Comparison of ENCODE assay signal across 11 cellular contexts in the genomic region with DNA sequence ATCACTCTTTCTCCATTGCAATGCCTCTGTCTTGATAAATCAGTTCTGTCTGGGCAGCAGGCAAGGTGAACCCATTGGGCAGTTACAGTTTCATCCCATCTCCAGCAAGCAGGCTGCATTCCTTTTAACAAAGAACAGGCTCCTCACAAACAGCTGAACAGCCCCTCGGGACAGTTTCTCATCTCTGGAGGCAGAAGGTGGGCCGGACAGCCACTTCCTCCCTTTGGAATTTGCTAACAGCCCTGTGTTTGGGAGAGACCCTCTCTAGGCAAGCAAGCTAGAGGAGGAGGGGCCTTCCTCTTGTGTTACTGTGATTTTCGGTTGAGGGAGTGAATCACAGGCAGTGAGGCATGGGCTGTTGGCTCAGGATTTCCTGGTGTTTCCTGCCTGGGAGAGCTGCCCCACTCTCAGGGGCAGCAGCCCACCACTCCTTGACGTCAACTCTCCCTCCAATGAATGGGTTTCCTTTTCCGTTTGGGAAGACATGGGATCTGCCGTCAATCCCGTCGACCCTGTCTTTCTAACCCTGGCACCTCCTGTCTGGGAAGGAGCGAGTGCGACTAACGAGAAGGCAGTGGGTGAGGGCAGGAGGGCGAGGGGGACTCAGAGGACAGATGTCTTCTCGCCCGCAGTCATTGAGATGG. TPM values are rescaled to one million over a fixed set of nuclear protein-coding genes. Genes with fewer than 3 reads are reported as not detected.
DNase-seq lines count a peak whose midpoint lies in the region; ATAC-seq and TF ChIP-seq lines count a peak whose summit lies in the region.
"Had no signal": no experiment of that assay in that cellular context is flagged by ENCODE, and none has a peak within 500 bp of the region (broad histone marks: within the 10 kb centered on the region; RNA-seq: fewer than 3 reads in every experiment).

No MANE protein-coding gene starts in this region.

- H3K9me3 ChIP-seq in Peyer's patch (no peaks in the 10 kb centered on the region), esophagus muscularis mucosa (no peaks in the 10 kb centered on the region)

- TF ChIP-seq POLR2A in Peyer's patch (IDR thresholded peaks at IDR 0.05) (no peak), esophagus muscularis mucosa (IDR thresholded peaks at IDR 0.05; ENCODE audit: low read depth) (no peak)

- intact Hi-C loops in esophagus muscularis mucosa (cut with DNase I) = no loop called here

- H3K27me3 ChIP-seq in Peyer's patch (no peaks in the 10 kb centered on the region), esophagus muscularis mucosa (peaks cover 0 to 3% (median 0%) of the 10 kb centered on the region in 4 donors)

- H3K36me3 ChIP-seq in Peyer's patch (no peaks in the 10 kb centered on the region), esophagus muscularis mucosa (no peaks in the 10 kb centered on the region)

- no peak for TF ChIP-seq EP300 in esophagus muscularis mucosa (IDR thresholded peaks at IDR 0.05)

- peaks cover 0 to 15% (median 6%) of the 10 kb centered on the region in 4 donors for H3K4me1 ChIP-seq in Peyer's patch
- peaks cover 13 to 26% (median 24%) of the 10 kb centered on the region in 4 donors for H3K4me1 ChIP-seq in esophagus muscularis mucosa

- 52% methylated on average over 13 of the region's 14 CpGs for WGBS in esophagus muscularis mucosa

- peak; percentile 62 for DNase-seq in AG08395 (ENCODE audit: low spot score)
- DNase-seq in Peyer's patch = no peak
- no peak for DNase-seq in esophagus muscularis mucosa (ENCODE audit: extremely low spot score)
- DNase-seq in myocyte (ENCODE audit: low read depth) = peak; percentile 40
- no peak for DNase-seq in DMS 273 (lab: John Stamatoyannopoulos, UW; ENCODE audit: unreplicated experiment)
- DNase-seq: activated CD4-positive, CD25-positive, alpha-beta regulatory T cell treated with anti-CD3 and anti-CD28 coated beads, Interleukin-2, amount 50 U/mL, for 72 hours; NCI-H2227 treated with DMSO at 0.1 percent for 48 hours had no signal

- TF ChIP-seq CTCF in Peyer's patch (IDR thresholded peaks at IDR 0.05) = no peak
- no peak for TF ChIP-seq CTCF in esophagus muscularis mucosa (IDR thresholded peaks at IDR 0.05)

- no peak overlapping the region for H3K4me3 ChIP-seq in Peyer's patch
- H3K4me3 ChIP-seq in esophagus muscularis mucosa = no peak overlapping the region

- ATAC-seq in GM18517 (IDR thresholded peaks at IDR 0.05; ENCODE audit: unreplicated experiment) (no peak), HG03135 (IDR thresholded peaks at IDR 0.05; ENCODE audit: unreplicated experiment) (no peak), GM19351 (IDR thresholded peaks at IDR 0.05; ENCODE audit: unreplicated experiment) (no peak)

- H3K27ac ChIP-seq in Peyer's patch = peak overlapping the region in 3 of 4 donors; percentile 43 to 56 (median 44)
- peak overlapping the region; percentile 5 to 65 (median 44) for H3K27ac ChIP-seq in esophagus muscularis mucosa (replicated peaks in 1 of 4)
- H3K27ac ChIP-seq: C4-2B had no signal

RNA-seq across cellular contexts. Expression of a gene that starts 3.7 kb away (rescaled TPM):
- total RNA-seq in Peyer's patch (100 to 1,000 TPM in 3 of 4 donors, 10 to 100 TPM in 1; 32.4 to 149 (median 116) TPM), esophagus muscularis mucosa (10 to 100 TPM; 30.7 to 45.9 (median 35.6) TPM), myocyte (37.9 and 53.2 TPM in 2 replicates)
- polyA plus RNA-seq in myocyte (2012) = 32.8 TPM

RNA-seq across cellular contexts. Expression of a gene that starts 14.9 kb away (rescaled TPM):
- total RNA-seq in Peyer's patch = 100 to 1,000 TPM in 1 of 4 donors, 10 to 100 TPM in 2, 1 to 10 TPM in 1; 3.2 to 125 (median 20.8) TPM
- 1,000 to 10,000 TPM in 1 of 4 donors, 10 to 100 TPM in 3; 12.5 to 1,139 (median 39.3) TPM for total RNA-seq in esophagus muscularis mucosa
- 36.0 and 38.3 TPM in 2 replicates for total RNA-seq in myocyte
- 10.1 TPM for polyA plus RNA-seq in myocyte (2012)

Comparison
In these comparisons a context has a peak if more than half of its experiments do, and no peak if none do; other contexts are left out.
1. DNase-seq: peak in AG08395 (single experiment) and myocyte (single experiment); none in Peyer's patch (0 of 3), esophagus muscularis mucosa (single experiment) and DMS 273 (single experiment).